ENCODE assay signal across 17 cellular contexts in genomic region chr10:4691776-4692175, GRCh38.
DNase-seq lines count a peak whose midpoint lies in the region; ATAC-seq and TF ChIP-seq lines count a peak whose summit lies in the region.
"Had no signal": no experiment of that assay in that cellular context is flagged by ENCODE, and none has a peak within 500 bp of the region (broad histone marks: within the 10 kb centered on the region; RNA-seq: fewer than 3 reads in every experiment).

No MANE protein-coding gene starts in this region.

- H3K9me3 ChIP-seq in RWPE2 (ENCODE audit: severe bottlenecking) (no peaks in the 10 kb centered on the region), mesodermal cell (ENCODE audit: control insufficient read depth, low read length) (peaks cover 3% of the 10 kb centered on the region)
- H3K9me3 ChIP-seq: BLaER1 had no signal

- H3K4me1 ChIP-seq in RWPE2 (ENCODE audit: insufficient read depth, poor library complexity, severe bottlenecking) (peaks cover 19% of the 10 kb centered on the region), mesodermal cell (ENCODE audit: control insufficient read depth, insufficient read depth, low read length, poor library complexity, severe bottlenecking) (peaks cover 14% of the 10 kb centered on the region)
- H3K4me1 ChIP-seq: BLaER1 had no signal

- H3K36me3 ChIP-seq in RWPE2 (ENCODE audit: low read depth) (no peaks in the 10 kb centered on the region), mesodermal cell (ENCODE audit: control insufficient read depth, insufficient read depth, low read length) (no peaks in the 10 kb centered on the region)
- H3K36me3 ChIP-seq: BLaER1, cardiac muscle cell had no signal

- no peaks in the 10 kb centered on the region for H3K27me3 ChIP-seq in RWPE2 (ENCODE audit: insufficient read depth, poor library complexity, severe bottlenecking)
- H3K27me3 ChIP-seq: BLaER1, cardiac muscle cell had no signal

- CTCF ChIA-PET in Calu3 (lab: Charles Lee), result interaction anchor here (0.6 to 1.4 kb wide), 6 partner anchors 12 to 79 kb away, joined by 3 to 8 read pairs (median 4); no protein-coding TSS in a partner anchor

- WGBS in mesodermal cell (ENCODE audit: insufficient coverage in 2 of 2), 2 experiments, result no CpG with 5 or more reads among the region's 5 CpGs

- H3K27ac ChIP-seq in RWPE2 (ENCODE audit: poor library complexity, severe bottlenecking) (peak overlapping the region; percentile 63), mesodermal cell (ENCODE audit: low read depth, low read length, severe bottlenecking) (peak overlapping the region; percentile 79)
- H3K27ac ChIP-seq: BLaER1, cardiac muscle cell had no signal

- H3K9me3 Mint-ChIP-seq in Calu3 (ENCODE audit: low read depth, unreplicated experiment), result peaks cover 3% of the 10 kb centered on the region
- peaks cover 3 to 4% of the 10 kb centered on the region in 2 donors for H3K9me3 Mint-ChIP-seq in stimulated activated naive B cell treated with anti-CD40 and anti-IgM and Interleukin-4, amounts not matched to agents 10 μg/mL and 1 μg/mL and 100 μg/mL, for 72 hours

- peaks cover 10% of the 10 kb centered on the region for H3K36me3 Mint-ChIP-seq in Calu3 (ENCODE audit: insufficient read depth, unreplicated experiment)
- H3K36me3 Mint-ChIP-seq in stimulated activated naive B cell treated with anti-CD40 and anti-IgM and Interleukin-4, amounts not matched to agents 10 μg/mL and 1 μg/mL and 100 μg/mL, for 72 hours, result no peaks in the 10 kb centered on the region

- H3K4me3 ChIP-seq in RWPE2 (ENCODE audit: severe bottlenecking), result no peak overlapping the region
- no peak overlapping the region for H3K4me3 ChIP-seq in mesodermal cell (ENCODE audit: extremely low read depth, insufficient read depth, low read length, poor library complexity, severe bottlenecking)
- H3K4me3 ChIP-seq: BLaER1, cardiac muscle cell, K562 had no signal

- DNase-seq in Calu3, result no peak
- no peak for DNase-seq in RWPE2 (ENCODE audit: low spot score)
- no peak for DNase-seq in UCSD-AML1 (lab: John Stamatoyannopoulos, UW; ENCODE audit: unreplicated experiment)
- DNase-seq in stimulated activated naive B cell treated with anti-CD40 and anti-IgM and Interleukin-4, amounts not matched to agents 10 μg/mL and 1 μg/mL and 100 μg/mL, for 72 hours, result no peak
- DNase-seq in H4 (ENCODE audit: low spot score), result no peak
- no peak for DNase-seq in GDM1 (lab: John Stamatoyannopoulos, UW)
- DNase-seq: activated CD8-positive, alpha-beta T cell treated with anti-CD3 and anti-CD28 coated beads, Interleukin-2, amount 10 ng/mL, durations not matched to agents 7 days and 5 days; activated gamma-delta T cell; DMS79; NCI-H1417 treated with DMSO at 0.1 percent for 48 hours; NCI-H526; SHP77 treated with DMSO at 0.1 percent for 48 hours had no signal

- BruUV-seq in Calu3 (replicated peaks; lab: Mats Ljungman, UMichigan), result no TSS peak

- peaks cover 55% of the 10 kb centered on the region for H3K4me1 Mint-ChIP-seq in Calu3 (ENCODE audit: low read depth, unreplicated experiment)
- peaks cover 2 to 11% of the 10 kb centered on the region in 2 donors for H3K4me1 Mint-ChIP-seq in stimulated activated naive B cell treated with anti-CD40 and anti-IgM and Interleukin-4, amounts not matched to agents 10 μg/mL and 1 μg/mL and 100 μg/mL, for 72 hours

- intact Hi-C loops in Calu3 (cut with micrococcal nuclease; ENCODE audit: unreplicated experiment), result no loop called here

- no peaks in the 10 kb centered on the region for H3K27me3 Mint-ChIP-seq in Calu3 (ENCODE audit: unreplicated experiment)
- peaks cover 0 to 1% of the 10 kb centered on the region in 2 donors for H3K27me3 Mint-ChIP-seq in stimulated activated naive B cell treated with anti-CD40 and anti-IgM and Interleukin-4, amounts not matched to agents 10 μg/mL and 1 μg/mL and 100 μg/mL, for 72 hours

- peak overlapping the region; percentile 67 for H3K27ac Mint-ChIP-seq in Calu3 (ENCODE audit: unreplicated experiment)
- H3K27ac Mint-ChIP-seq in stimulated activated naive B cell treated with anti-CD40 and anti-IgM and Interleukin-4, amounts not matched to agents 10 μg/mL and 1 μg/mL and 100 μg/mL, for 72 hours, result no peak overlapping the region
- H3K27ac Mint-ChIP-seq: activated CD8-positive, alpha-beta T cell treated with anti-CD3 and anti-CD28 coated beads, Interleukin-2, amount 10 ng/mL, durations not matched to agents 7 days and 5 days had no signal

- no peak overlapping the region for H3K4me3 Mint-ChIP-seq in Calu3 (ENCODE audit: low read depth, unreplicated experiment)
- H3K4me3 Mint-ChIP-seq in stimulated activated naive B cell treated with anti-CD40 and anti-IgM and Interleukin-4, amounts not matched to agents 10 μg/mL and 1 μg/mL and 100 μg/mL, for 72 hours, result no peak overlapping the region
- H3K4me3 Mint-ChIP-seq: activated CD8-positive, alpha-beta T cell treated with anti-CD3 and anti-CD28 coated beads, Interleukin-2, amount 10 ng/mL, durations not matched to agents 7 days and 5 days had no signal

- TF ChIP-seq CTCF in Calu3 (IDR thresholded peaks at IDR 0.05; ENCODE audit: unreplicated experiment), result no peak
- no peak for TF ChIP-seq CTCF in RWPE2 (IDR thresholded peaks at IDR 0.05; ENCODE audit: poor library complexity, severe bottlenecking)

- peak; percentile 92 for ATAC-seq in RWPE2 (ENCODE audit: low read depth)
- peak; percentile 63 for ATAC-seq in esophagus mucosa
- no peak for ATAC-seq in stimulated activated naive B cell treated with anti-CD40 and anti-IgM and Interleukin-4, amounts not matched to agents 10 μg/mL and 1 μg/mL and 100 μg/mL, for 72 hours (replicated peaks)
- ATAC-seq: activated CD8-positive, alpha-beta T cell treated with anti-CD3 and anti-CD28 coated beads, Interleukin-2, amount 10 ng/mL, durations not matched to agents 7 days and 5 days; K562 had no signal

Comparison
In these comparisons a context has a peak if more than half of its experiments do, and no peak if none do; other contexts are left out.
1. ATAC-seq: peak in RWPE2 (single experiment) and esophagus mucosa (single experiment); none in stimulated activated naive B cell treated with anti-CD40 and anti-IgM and Interleukin-4, amounts not matched to agents 10 μg/mL and 1 μg/mL and 100 μg/mL, for 72 hours (0 of 2).